ENCODE assay signal across 30 cellular contexts in the genomic region with DNA sequence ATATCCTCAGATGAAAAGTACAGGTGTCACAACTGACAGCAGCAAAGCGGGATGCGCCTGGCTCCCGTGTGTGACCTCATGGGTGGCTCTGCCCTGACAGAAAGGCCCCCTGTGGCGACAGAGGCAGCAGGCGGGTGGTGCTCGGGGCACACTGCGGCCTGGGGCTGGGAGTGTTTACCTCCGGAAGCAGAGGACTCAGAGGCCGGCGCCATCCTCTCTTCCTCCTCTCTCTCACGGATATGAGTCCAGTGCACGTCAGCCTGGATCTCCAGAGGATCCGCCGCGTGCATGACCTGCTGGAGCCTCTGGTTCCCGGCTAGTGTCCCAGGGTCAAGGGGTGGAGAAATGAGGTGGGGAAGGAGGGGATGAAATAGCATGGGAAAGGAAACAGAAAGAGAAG.
"Had no signal": no experiment of that assay in that cellular context is flagged by ENCODE, and none has a peak within 500 bp of the region (broad histone marks: within the 10 kb centered on the region; RNA-seq: fewer than 3 reads in every experiment).

No MANE protein-coding gene starts in this region.

- H3K36me3 Mint-ChIP-seq: activated naive CD4-positive, alpha-beta T cell treated with anti-CD3 and anti-CD28 coated beads, Interleukin-2, amount 10 ng/mL, durations not matched to agents 7 days and 5 days had no signal

- H3K27ac Mint-ChIP-seq: activated CD4-positive, alpha-beta T cell treated with anti-CD3 and anti-CD28 coated beads, Interleukin-2, amount 10 ng/mL, durations not matched to agents 7 days and 5 days; activated naive CD4-positive, alpha-beta T cell treated with anti-CD3 and anti-CD28 coated beads, Interleukin-2, amount 10 ng/mL, durations not matched to agents 7 days and 5 days; activated naive CD8-positive, alpha-beta T cell; activated naive CD8-positive, alpha-beta T cell treated with anti-CD3 and anti-CD28 coated beads, Interleukin-2, amount 50 U/mL, for 24 hours; activated T-helper 1 cell treated with anti-CD3 and anti-CD28 coated beads, Interleukin-12 subunit alpha, Interleukin-12 subunit beta, Interleukin-2, Interleukin-4 antibody, amounts not matched to agents 30 ng/mL and 10 ng/mL and 1 ng/mL, durations not matched to agents 14 hours and 24 hours and 36 hours had no signal

- H3K9me3 Mint-ChIP-seq: activated CD4-positive, alpha-beta T cell treated with anti-CD3 and anti-CD28 coated beads, Interleukin-2, amount 10 ng/mL, durations not matched to agents 7 days and 5 days; activated naive CD4-positive, alpha-beta T cell treated with anti-CD3 and anti-CD28 coated beads, Interleukin-2, amount 10 ng/mL, durations not matched to agents 7 days and 5 days; activated naive CD8-positive, alpha-beta T cell treated with anti-CD3 and anti-CD28 coated beads, Interleukin-2, amount 50 U/mL, for 24 hours; activated T-cell treated with anti-CD3 and anti-CD28 coated beads, Interleukin-2, amount 50 U/mL, for 4 hours; activated T-helper 1 cell treated with anti-CD3 and anti-CD28 coated beads, Interleukin-12 subunit alpha, Interleukin-12 subunit beta, Interleukin-2, Interleukin-4 antibody, amounts not matched to agents 30 ng/mL and 10 ng/mL and 1 ng/mL, durations not matched to agents 14 hours and 24 hours and 36 hours; T-cell had no signal

- ATAC-seq: activated CD4-positive, alpha-beta T cell treated with anti-CD3 and anti-CD28 coated beads for 36 hours; activated CD4-positive, CD25-positive, alpha-beta regulatory T cell treated with anti-CD3 and anti-CD28 coated beads, Interleukin-2, amount 50 U/mL, for 24 hours; activated naive CD8-positive, alpha-beta T cell treated with anti-CD3 and anti-CD28 coated beads, Interleukin-2, amount 50 U/mL, for 24 hours; activated T-cell treated with anti-CD3 and anti-CD28 coated beads, Interleukin-2, amount 50 U/mL, for 4 hours; PC-3; Right ventricle myocardium inferior; SK-N-SH treated with all-trans-retinoic acid at 6 μM for 48 hours; T-cell had no signal

- H3K36me3 ChIP-seq: breast epithelium had no signal

- H3K27ac ChIP-seq: breast epithelium, KMS-11, RWPE1 had no signal

- H3K9me3 ChIP-seq: breast epithelium had no signal

- DNase-seq: activated CD4-positive, alpha-beta T cell treated with anti-CD3 and anti-CD28 coated beads for 36 hours; activated CD4-positive, alpha-beta T cell treated with anti-CD3 and anti-CD28 coated beads, Interleukin-2, amount 10 ng/mL, durations not matched to agents 7 days and 5 days; activated CD4-positive, alpha-beta T cell treated with anti-CD3 and anti-CD28 coated beads, Interleukin-2, amount 50 U/mL, for 48 hours; activated CD8-positive, alpha-beta memory T cell treated with anti-CD3 and anti-CD28 coated beads, Interleukin-2, amount 50 U/mL, for 4 hours; activated effector memory CD4-positive, alpha-beta T cell treated with Interleukin-2 at 50 U/mL for 16 hours; activated naive CD4-positive, alpha-beta T cell treated with anti-CD3 and anti-CD28 coated beads, Interleukin-2, amount 10 ng/mL, durations not matched to agents 7 days and 5 days; activated naive CD8-positive, alpha-beta T cell treated with anti-CD3 and anti-CD28 coated beads, Interleukin-2, amount 50 U/mL, for 24 hours; activated T-cell treated with anti-CD3 and anti-CD28 coated beads for 4 hours; activated T-cell treated with anti-CD3 and anti-CD28 coated beads, Interleukin-2, amount 50 U/mL, for 4 hours; aorta; NCI-H1092 treated with DMSO at 0.1 percent for 48 hours; NCI-H1417; NCI-H1694; NCI-H1930; NCI-H345; NCI-H524 treated with DMSO at 0.1 percent for 48 hours; NK-92 treated with Interleukin-12 subunit alpha and Interleukin-12 subunit beta, amount 100 ng/mL, for 24 hours; PC-3; SIG-M5; T-cell; T-helper 2 cell; T1000 had no signal

- H3K27me3 ChIP-seq: breast epithelium had no signal

- H3K27me3 Mint-ChIP-seq: activated CD4-positive, alpha-beta T cell treated with anti-CD3 and anti-CD28 coated beads for 36 hours; activated CD4-positive, alpha-beta T cell treated with anti-CD3 and anti-CD28 coated beads, Interleukin-2, amount 10 ng/mL, durations not matched to agents 7 days and 5 days; activated naive CD4-positive, alpha-beta T cell treated with anti-CD3 and anti-CD28 coated beads, Interleukin-2, amount 10 ng/mL, durations not matched to agents 7 days and 5 days; activated naive CD8-positive, alpha-beta T cell; activated naive CD8-positive, alpha-beta T cell treated with anti-CD3 and anti-CD28 coated beads, Interleukin-2, amount 50 U/mL, for 24 hours; T-cell had no signal

- H3K4me1 Mint-ChIP-seq: activated naive CD8-positive, alpha-beta T cell treated with anti-CD3 and anti-CD28 coated beads, Interleukin-2, amount 50 U/mL, for 24 hours had no signal

- H3K4me3 ChIP-seq: breast epithelium had no signal

- H3K4me3 Mint-ChIP-seq: activated CD4-positive, alpha-beta T cell treated with anti-CD3 and anti-CD28 coated beads for 36 hours; activated CD4-positive, alpha-beta T cell treated with anti-CD3 and anti-CD28 coated beads, Interleukin-2, amount 10 ng/mL, durations not matched to agents 7 days and 5 days; activated naive CD4-positive, alpha-beta T cell treated with anti-CD3 and anti-CD28 coated beads, Interleukin-2, amount 10 ng/mL, durations not matched to agents 7 days and 5 days; activated naive CD8-positive, alpha-beta T cell; activated naive CD8-positive, alpha-beta T cell treated with anti-CD3 and anti-CD28 coated beads, Interleukin-2, amount 50 U/mL, for 24 hours; activated T-cell treated with anti-CD3 and anti-CD28 coated beads, Interleukin-2, amount 50 U/mL, for 4 hours; activated T-helper 1 cell treated with anti-CD3 and anti-CD28 coated beads, Interleukin-12 subunit alpha, Interleukin-12 subunit beta, Interleukin-2, Interleukin-4 antibody, amounts not matched to agents 30 ng/mL and 10 ng/mL and 1 ng/mL, durations not matched to agents 14 hours and 24 hours and 36 hours; T-cell had no signal
